ENCODE assay signal across 1 cellular context in genomic region chr16:48623304-48624016, GRCh38.
TF ChIP-seq lines count a peak whose summit lies in the region.

No MANE protein-coding gene starts in this region.

TF ChIP-seq in IMR-90, 13 proteins besides CTCF, POLR2A, EP300 and RAD21 (continued from another document):
- TF ChIP-seq, protein P1, sequence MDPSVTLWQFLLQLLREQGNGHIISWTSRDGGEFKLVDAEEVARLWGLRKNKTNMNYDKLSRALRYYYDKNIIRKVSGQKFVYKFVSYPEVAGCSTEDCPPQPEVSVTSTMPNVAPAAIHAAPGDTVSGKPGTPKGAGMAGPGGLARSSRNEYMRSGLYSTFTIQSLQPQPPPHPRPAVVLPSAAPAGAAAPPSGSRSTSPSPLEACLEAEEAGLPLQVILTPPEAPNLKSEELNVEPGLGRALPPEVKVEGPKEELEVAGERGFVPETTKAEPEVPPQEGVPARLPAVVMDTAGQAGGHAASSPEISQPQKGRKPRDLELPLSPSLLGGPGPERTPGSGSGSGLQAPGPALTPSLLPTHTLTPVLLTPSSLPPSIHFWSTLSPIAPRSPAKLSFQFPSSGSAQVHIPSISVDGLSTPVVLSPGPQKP (IDR thresholded peaks at IDR 0.05; ENCODE audit: borderline replicate concordance, low read depth, low read length), result no peak
- TF ChIP-seq CHD1 (IDR thresholded peaks at IDR 0.05; ENCODE audit: low read depth, low read length) (no peak), NFE2L2 (IDR thresholded peaks at IDR 0.05; ENCODE audit: low read depth, low read length) (no peak), CEBPB (IDR thresholded peaks at IDR 0.05; ENCODE audit: low read depth, low read length) (no peak), FOS (IDR thresholded peaks at IDR 0.05; ENCODE audit: low read depth, low read length) (no peak), RFX5 (IDR thresholded peaks at IDR 0.05; ENCODE audit: low read depth, low read length) (no peak), RCOR1 (IDR thresholded peaks at IDR 0.05; ENCODE audit: insufficient replicate concordance, low read length) (no peak), MAFK (IDR thresholded peaks at IDR 0.05; ENCODE audit: low read depth, low read length) (no peak)
- TF ChIP-seq, protein P2, sequence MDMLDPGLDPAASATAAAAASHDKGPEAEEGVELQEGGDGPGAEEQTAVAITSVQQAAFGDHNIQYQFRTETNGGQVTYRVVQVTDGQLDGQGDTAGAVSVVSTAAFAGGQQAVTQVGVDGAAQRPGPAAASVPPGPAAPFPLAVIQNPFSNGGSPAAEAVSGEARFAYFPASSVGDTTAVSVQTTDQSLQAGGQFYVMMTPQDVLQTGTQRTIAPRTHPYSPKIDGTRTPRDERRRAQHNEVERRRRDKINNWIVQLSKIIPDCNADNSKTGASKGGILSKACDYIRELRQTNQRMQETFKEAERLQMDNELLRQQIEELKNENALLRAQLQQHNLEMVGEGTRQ (IDR thresholded peaks at IDR 0.05; ENCODE audit: low read depth, low read length), result peak; percentile 42
